Comparison of ENCODE assay signal across 2 cellular contexts in the genomic region with DNA sequence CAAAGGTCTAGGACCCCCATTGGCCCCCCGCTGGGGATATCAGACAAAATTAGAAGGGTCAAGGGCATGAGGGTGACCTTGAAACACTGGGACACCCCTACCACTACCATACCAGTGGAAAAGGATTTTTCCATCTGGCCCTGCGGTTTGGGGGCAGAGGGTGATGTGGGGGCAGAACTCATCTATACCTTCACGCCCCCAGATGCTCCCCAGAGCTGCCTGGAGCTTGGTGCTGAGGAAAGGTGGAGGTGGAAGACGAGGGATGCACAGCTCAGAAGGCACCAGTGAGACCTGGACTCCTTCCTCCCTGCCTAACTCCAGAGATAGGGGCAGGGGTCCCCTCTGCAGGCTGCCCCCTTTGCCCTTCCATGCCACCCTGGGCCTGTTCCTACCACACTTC.
TF ChIP-seq lines count a peak whose summit lies in the region.

No MANE protein-coding gene starts in this region.

TF ChIP-seq in HepG2, 621 proteins besides CTCF, POLR2A, EP300 and RAD21:
- TF ChIP-seq, protein P1, sequence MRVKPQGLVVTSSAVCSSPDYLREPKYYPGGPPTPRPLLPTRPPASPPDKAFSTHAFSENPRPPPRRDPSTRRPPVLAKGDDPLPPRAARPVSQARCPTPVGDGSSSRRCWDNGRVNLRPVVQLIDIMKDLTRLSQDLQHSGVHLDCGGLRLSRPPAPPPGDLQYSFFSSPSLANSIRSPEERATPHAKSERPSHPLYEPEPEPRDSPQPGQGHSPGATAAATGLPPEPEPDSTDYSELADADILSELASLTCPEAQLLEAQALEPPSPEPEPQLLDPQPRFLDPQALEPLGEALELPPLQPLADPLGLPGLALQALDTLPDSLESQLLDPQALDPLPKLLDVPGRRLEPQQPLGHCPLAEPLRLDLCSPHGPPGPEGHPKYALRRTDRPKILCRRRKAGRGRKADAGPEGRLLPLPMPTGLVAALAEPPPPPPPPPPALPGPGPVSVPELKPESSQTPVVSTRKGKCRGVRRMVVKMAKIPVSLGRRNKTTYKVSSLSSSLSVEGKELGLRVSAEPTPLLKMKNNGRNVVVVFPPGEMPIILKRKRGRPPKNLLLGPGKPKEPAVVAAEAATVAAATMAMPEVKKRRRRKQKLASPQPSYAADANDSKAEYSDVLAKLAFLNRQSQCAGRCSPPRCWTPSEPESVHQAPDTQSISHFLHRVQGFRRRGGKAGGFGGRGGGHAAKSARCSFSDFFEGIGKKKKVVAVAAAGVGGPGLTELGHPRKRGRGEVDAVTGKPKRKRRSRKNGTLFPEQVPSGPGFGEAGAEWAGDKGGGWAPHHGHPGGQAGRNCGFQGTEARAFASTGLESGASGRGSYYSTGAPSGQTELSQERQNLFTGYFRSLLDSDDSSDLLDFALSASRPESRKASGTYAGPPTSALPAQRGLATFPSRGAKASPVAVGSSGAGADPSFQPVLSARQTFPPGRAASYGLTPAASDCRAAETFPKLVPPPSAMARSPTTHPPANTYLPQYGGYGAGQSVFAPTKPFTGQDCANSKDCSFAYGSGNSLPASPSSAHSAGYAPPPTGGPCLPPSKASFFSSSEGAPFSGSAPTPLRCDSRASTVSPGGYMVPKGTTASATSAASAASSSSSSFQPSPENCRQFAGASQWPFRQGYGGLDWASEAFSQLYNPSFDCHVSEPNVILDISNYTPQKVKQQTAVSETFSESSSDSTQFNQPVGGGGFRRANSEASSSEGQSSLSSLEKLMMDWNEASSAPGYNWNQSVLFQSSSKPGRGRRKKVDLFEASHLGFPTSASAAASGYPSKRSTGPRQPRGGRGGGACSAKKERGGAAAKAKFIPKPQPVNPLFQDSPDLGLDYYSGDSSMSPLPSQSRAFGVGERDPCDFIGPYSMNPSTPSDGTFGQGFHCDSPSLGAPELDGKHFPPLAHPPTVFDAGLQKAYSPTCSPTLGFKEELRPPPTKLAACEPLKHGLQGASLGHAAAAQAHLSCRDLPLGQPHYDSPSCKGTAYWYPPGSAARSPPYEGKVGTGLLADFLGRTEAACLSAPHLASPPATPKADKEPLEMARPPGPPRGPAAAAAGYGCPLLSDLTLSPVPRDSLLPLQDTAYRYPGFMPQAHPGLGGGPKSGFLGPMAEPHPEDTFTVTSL (CRISPR knock-in tag; IDR thresholded peaks at IDR 0.05; ENCODE audit: borderline replicate concordance), result 0 out of 2 replicates have a peak, but pooled peaks have one; percentile 28
- TF ChIP-seq, protein P2, sequence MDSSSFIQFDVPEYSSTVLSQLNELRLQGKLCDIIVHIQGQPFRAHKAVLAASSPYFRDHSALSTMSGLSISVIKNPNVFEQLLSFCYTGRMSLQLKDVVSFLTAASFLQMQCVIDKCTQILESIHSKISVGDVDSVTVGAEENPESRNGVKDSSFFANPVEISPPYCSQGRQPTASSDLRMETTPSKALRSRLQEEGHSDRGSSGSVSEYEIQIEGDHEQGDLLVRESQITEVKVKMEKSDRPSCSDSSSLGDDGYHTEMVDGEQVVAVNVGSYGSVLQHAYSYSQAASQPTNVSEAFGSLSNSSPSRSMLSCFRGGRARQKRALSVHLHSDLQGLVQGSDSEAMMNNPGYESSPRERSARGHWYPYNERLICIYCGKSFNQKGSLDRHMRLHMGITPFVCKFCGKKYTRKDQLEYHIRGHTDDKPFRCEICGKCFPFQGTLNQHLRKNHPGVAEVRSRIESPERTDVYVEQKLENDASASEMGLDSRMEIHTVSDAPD (CRISPR knock-in tag; IDR thresholded peaks at IDR 0.05), result no peak
- peak; percentile 50; the same call in 1 of the 2 replicates for TF ChIP-seq KDM5B (CRISPR knock-in tag; IDR thresholded peaks at IDR 0.05; ENCODE audit: borderline replicate concordance)
- TF ChIP-seq YY1 (IDR thresholded peaks at IDR 0.05; ENCODE audit: insufficient read depth, insufficient replicate concordance, low read depth, low read length), result no peak
- 0 out of 2 replicates have a peak, but pooled peaks have one; percentile 6 for TF ChIP-seq GABPA (IDR thresholded peaks at IDR 0.05; ENCODE audit: low read depth, low read length)
- no peak for TF ChIP-seq GABPA (CRISPR knock-in tag; IDR thresholded peaks at IDR 0.05; ENCODE audit: low read depth)

TF ChIP-seq in GM12891, 5 proteins besides CTCF, POLR2A, EP300 and RAD21:
- TF ChIP-seq POLR2AphosphoS5 (IDR thresholded peaks at IDR 0.05; ENCODE audit: low read depth, low read length) (no peak), POU2F2 (IDR thresholded peaks at IDR 0.05; ENCODE audit: low read depth, low read length) (no peak), TAF1 (IDR thresholded peaks at IDR 0.05; ENCODE audit: low read depth, low read length) (no peak), PAX5 (IDR thresholded peaks at IDR 0.05; ENCODE audit: insufficient read depth, low read length, severe bottlenecking) (no peak), SPI1 (IDR thresholded peaks at IDR 0.05; ENCODE audit: low read depth, low read length) (no peak)
